ENCODE assay signal across 10 cellular contexts in the genomic region with DNA sequence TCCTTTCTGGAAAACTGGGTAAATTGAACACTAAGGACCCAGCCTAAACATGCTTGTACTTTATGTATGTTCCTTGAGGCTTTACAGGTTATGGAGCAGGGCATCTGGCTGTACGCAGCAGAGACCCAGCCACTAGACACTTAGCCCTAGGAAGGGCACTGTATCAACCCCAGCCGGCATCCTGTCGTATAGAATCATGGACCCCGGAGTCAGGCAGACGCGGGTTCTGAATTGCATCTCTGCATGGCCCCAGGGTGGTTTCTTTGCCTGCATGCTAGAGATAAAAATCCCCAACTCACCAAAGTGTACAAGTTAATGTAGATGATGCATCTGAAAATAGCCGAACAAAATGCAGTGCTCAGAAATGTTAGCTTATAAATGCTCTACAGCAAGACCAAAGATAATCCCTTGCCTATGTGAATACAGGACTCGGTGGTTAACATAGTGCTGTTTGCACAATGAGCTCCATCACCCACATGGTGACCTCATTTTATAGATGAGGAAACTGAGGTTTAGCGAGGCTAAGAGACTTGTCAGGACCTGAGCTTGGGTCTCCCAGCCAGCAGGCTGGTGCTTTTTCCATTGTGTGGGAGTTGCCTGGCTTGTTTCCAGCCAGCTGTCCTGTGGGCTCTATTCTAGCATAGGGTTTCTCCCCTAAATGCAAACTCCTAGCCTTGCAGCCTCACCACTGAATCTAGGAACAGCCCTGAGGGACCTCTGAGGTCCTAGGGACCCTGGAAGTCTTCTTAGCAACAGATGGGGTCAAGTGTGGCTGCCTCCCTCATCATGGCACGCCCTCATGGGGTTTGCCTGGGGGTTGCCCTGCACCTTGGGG. TPM values are rescaled to one million over a fixed set of nuclear protein-coding genes. Genes with fewer than 3 reads are reported as not detected.
DNase-seq lines count a peak whose midpoint lies in the region; ATAC-seq and TF ChIP-seq lines count a peak whose summit lies in the region.
"Had no signal": no experiment of that assay in that cellular context is flagged by ENCODE, and none has a peak within 500 bp of the region (broad histone marks: within the 10 kb centered on the region; RNA-seq: fewer than 3 reads in every experiment).

No MANE protein-coding gene starts in this region.

- no peak for ATAC-seq in HG03175 (IDR thresholded peaks at IDR 0.05; ENCODE audit: unreplicated experiment)

- H3K4me3 ChIP-seq in tibial artery: no peak overlapping the region

- peaks cover 69% of the 10 kb centered on the region for H3K36me3 Mint-ChIP-seq in activated T-helper 1 cell treated with anti-CD3 and anti-CD28 coated beads, Interleukin-12 subunit alpha, Interleukin-12 subunit beta, Interleukin-2, Interleukin-4 antibody, amounts not matched to agents 30 ng/mL and 10 ng/mL and 1 ng/mL, durations not matched to agents 14 hours and 24 hours and 36 hours (ENCODE audit: low read depth)
- H3K36me3 Mint-ChIP-seq in nephron (ENCODE audit: low read depth): no peaks in the 10 kb centered on the region

- H3K9me3 ChIP-seq in tibial artery: no peaks in the 10 kb centered on the region

- H3K4me1 Mint-ChIP-seq in activated T-helper 1 cell treated with anti-CD3 and anti-CD28 coated beads, Interleukin-12 subunit alpha, Interleukin-12 subunit beta, Interleukin-2, Interleukin-4 antibody, amounts not matched to agents 30 ng/mL and 10 ng/mL and 1 ng/mL, durations not matched to agents 14 hours and 24 hours and 36 hours (ENCODE audit: low read depth): peaks cover 87% of the 10 kb centered on the region
- H3K4me1 Mint-ChIP-seq in nephron: peaks cover 29% of the 10 kb centered on the region

- H3K36me3 ChIP-seq in tibial artery: no peaks in the 10 kb centered on the region

- H3K4me1 ChIP-seq in tibial artery: no peaks in the 10 kb centered on the region

- DNase-seq in DMS 273 (lab: John Stamatoyannopoulos, UW; ENCODE audit: unreplicated experiment) (peak; percentile 84), NCI-H69 (lab: John Stamatoyannopoulos, UW) (peak; percentile 64), tibial artery (no peak), NCI-H2107 (lab: John Stamatoyannopoulos, UW) (no peak), caudate nucleus (lab: John Stamatoyannopoulos, UW) (no peak)
- peak; percentile 54 for DNase-seq in activated T-helper 1 cell treated with anti-CD3 and anti-CD28 coated beads, Interleukin-12 subunit alpha, Interleukin-12 subunit beta, Interleukin-2, Interleukin-4 antibody, amounts not matched to agents 30 ng/mL and 10 ng/mL and 1 ng/mL, durations not matched to agents 14 hours and 24 hours and 36 hours (ENCODE audit: low spot score)
- DNase-seq: cerebellar nuclear complex, COR-L47 had no signal

- H3K27me3 Mint-ChIP-seq in activated T-helper 1 cell treated with anti-CD3 and anti-CD28 coated beads, Interleukin-12 subunit alpha, Interleukin-12 subunit beta, Interleukin-2, Interleukin-4 antibody, amounts not matched to agents 30 ng/mL and 10 ng/mL and 1 ng/mL, durations not matched to agents 14 hours and 24 hours and 36 hours (ENCODE audit: insufficient read depth): no peaks in the 10 kb centered on the region
- H3K27me3 Mint-ChIP-seq in nephron (ENCODE audit: low read depth): peaks cover 12% of the 10 kb centered on the region

- peak overlapping the region; percentile 86 for H3K4me3 Mint-ChIP-seq in activated T-helper 1 cell treated with anti-CD3 and anti-CD28 coated beads, Interleukin-12 subunit alpha, Interleukin-12 subunit beta, Interleukin-2, Interleukin-4 antibody, amounts not matched to agents 30 ng/mL and 10 ng/mL and 1 ng/mL, durations not matched to agents 14 hours and 24 hours and 36 hours
- H3K4me3 Mint-ChIP-seq in nephron: no peak overlapping the region

- H3K27ac ChIP-seq in tibial artery (no peak overlapping the region), caudate nucleus (ENCODE audit: low read depth, low read length) (no peak overlapping the region)

- H3K27me3 ChIP-seq in tibial artery: peaks cover 0 to 19% of the 10 kb centered on the region in 2 donors

- H3K27ac Mint-ChIP-seq in activated T-helper 1 cell treated with anti-CD3 and anti-CD28 coated beads, Interleukin-12 subunit alpha, Interleukin-12 subunit beta, Interleukin-2, Interleukin-4 antibody, amounts not matched to agents 30 ng/mL and 10 ng/mL and 1 ng/mL, durations not matched to agents 14 hours and 24 hours and 36 hours: peak overlapping the region; percentile 92
- H3K27ac Mint-ChIP-seq in nephron: peak overlapping the region in 2 of 3 experiments; percentile 54 to 60

- no peaks in the 10 kb centered on the region for H3K9me3 Mint-ChIP-seq in activated T-helper 1 cell treated with anti-CD3 and anti-CD28 coated beads, Interleukin-12 subunit alpha, Interleukin-12 subunit beta, Interleukin-2, Interleukin-4 antibody, amounts not matched to agents 30 ng/mL and 10 ng/mL and 1 ng/mL, durations not matched to agents 14 hours and 24 hours and 36 hours
- no peaks in the 10 kb centered on the region for H3K9me3 Mint-ChIP-seq in nephron

- no peak for TF ChIP-seq CTCF in nephron (IDR thresholded peaks at IDR 0.05; ENCODE audit: unreplicated experiment in 3 of 3)
- TF ChIP-seq CTCF in tibial artery (IDR thresholded peaks at IDR 0.05): no peak

- intact Hi-C loops in activated T-helper 1 cell treated with anti-CD3 and anti-CD28 coated beads, Interleukin-12 subunit alpha, Interleukin-12 subunit beta, Interleukin-2, Interleukin-4 antibody, amounts not matched to agents 30 ng/mL and 10 ng/mL and 1 ng/mL, durations not matched to agents 14 hours and 24 hours and 36 hours (cut with micrococcal nuclease): loop anchor here (1.0 to 5.0 kb wide), 6 partner anchors 8 to 839 kb away; a partner anchor contains a TSS
- intact Hi-C loops in tibial artery (cut with DNase I; ENCODE audit: low total_unique reads): no loop called here

RNA-seq across cellular contexts. Expression of a gene that starts 7.3 kb away (rescaled TPM):
- 411 and 416 TPM in 2 replicates for total RNA-seq in activated T-helper 1 cell treated with anti-CD3 and anti-CD28 coated beads, Interleukin-12 subunit alpha, Interleukin-12 subunit beta, Interleukin-2, Interleukin-4 antibody, amounts not matched to agents 30 ng/mL and 10 ng/mL and 1 ng/mL, durations not matched to agents 14 hours and 24 hours and 36 hours

RNA-seq across cellular contexts. Expression of a gene that starts 26.8 kb away (rescaled TPM):
- 1.7 and 2.0 TPM in 2 replicates for total RNA-seq in activated T-helper 1 cell treated with anti-CD3 and anti-CD28 coated beads, Interleukin-12 subunit alpha, Interleukin-12 subunit beta, Interleukin-2, Interleukin-4 antibody, amounts not matched to agents 30 ng/mL and 10 ng/mL and 1 ng/mL, durations not matched to agents 14 hours and 24 hours and 36 hours

RNA-seq across cellular contexts. Expression of a gene that starts 54.5 kb away (rescaled TPM):
- total RNA-seq in activated T-helper 1 cell treated with anti-CD3 and anti-CD28 coated beads, Interleukin-12 subunit alpha, Interleukin-12 subunit beta, Interleukin-2, Interleukin-4 antibody, amounts not matched to agents 30 ng/mL and 10 ng/mL and 1 ng/mL, durations not matched to agents 14 hours and 24 hours and 36 hours: 2.4 and 3.2 TPM in 2 replicates

Comparison
In these comparisons a context has a peak if more than half of its experiments do, and no peak if none do; other contexts are left out.
1. DNase-seq: peak in DMS 273 (single experiment), NCI-H69 (single experiment) and activated T-helper 1 cell treated with anti-CD3 and anti-CD28 coated beads, Interleukin-12 subunit alpha, Interleukin-12 subunit beta, Interleukin-2, Interleukin-4 antibody, amounts not matched to agents 30 ng/mL and 10 ng/mL and 1 ng/mL, durations not matched to agents 14 hours and 24 hours and 36 hours (single experiment); none in tibial artery (0 of 2), NCI-H2107 (single experiment) and caudate nucleus (0 of 61).